33 cellular contexts compared by ENCODE assay signal in genomic region chrX:43641691-43642090, GRCh38. TPM values are rescaled to one million over a fixed set of nuclear protein-coding genes. Genes with fewer than 3 reads are reported as not detected.
"Had no signal": no experiment of that assay in that cellular context is flagged by ENCODE, and none has a peak within 500 bp of the region (broad histone marks: within the 10 kb centered on the region; RNA-seq: fewer than 3 reads in every experiment).

No MANE protein-coding gene starts in this region.

- H3K4me1 Mint-ChIP-seq: activated CD4-positive, alpha-beta T cell treated with anti-CD3 and anti-CD28 coated beads, Interleukin-2, amount 10 ng/mL, durations not matched to agents 24 days and 14 days; activated naive CD4-positive, alpha-beta T cell treated with anti-CD3 and anti-CD28 coated beads, Interleukin-2, amount 50 U/mL, for 24 hours; activated naive CD8-positive, alpha-beta T cell treated with anti-CD3 and anti-CD28 coated beads, Interleukin-2, amount 10 ng/mL, durations not matched to agents 7 days and 5 days; activated T-helper 17 cell treated with anti-CD3 and anti-CD28 coated beads, Interleukin-2, amount 50 U/mL, for 72 hours had no signal

- H3K27me3 ChIP-seq: ascending aorta, body of pancreas had no signal

- H3K9me3 ChIP-seq: ascending aorta, body of pancreas had no signal

- H3K4me2 ChIP-seq: KMS-11, PC-9 had no signal

- H3K9ac ChIP-seq: KMS-11 had no signal

- H3K9me3 Mint-ChIP-seq: activated CD4-positive, alpha-beta T cell treated with anti-CD3 and anti-CD28 coated beads, Interleukin-2, amount 10 ng/mL, durations not matched to agents 24 days and 14 days; activated CD8-positive, alpha-beta T cell treated with anti-CD3 and anti-CD28 coated beads for 36 hours; activated naive CD4-positive, alpha-beta T cell treated with anti-CD3 and anti-CD28 coated beads, Interleukin-2, amount 50 U/mL, for 24 hours; activated naive CD8-positive, alpha-beta T cell treated with anti-CD3 and anti-CD28 coated beads, Interleukin-2, amount 10 ng/mL, durations not matched to agents 7 days and 5 days; activated T-cell treated with anti-CD3 and anti-CD28 coated beads, Interleukin-2, amount 50 U/mL, for 72 hours; activated T-helper 17 cell treated with anti-CD3 and anti-CD28 coated beads, Interleukin-2, amount 50 U/mL, for 72 hours; T-helper 1 cell treated with Interleukin-12 subunit alpha and Interleukin-12 subunit beta and Interleukin-4 antibody, amounts not matched to agents 30 μg/mL and 1 μg/mL, for 36 hours had no signal

- H2AFZ ChIP-seq: PC-9 had no signal

- H3K36me3 ChIP-seq: ascending aorta had no signal

- ATAC-seq: activated CD8-positive, alpha-beta T cell treated with anti-CD3 and anti-CD28 coated beads for 36 hours; activated T-cell treated with anti-CD3 and anti-CD28 coated beads, Interleukin-2, amount 50 U/mL, for 72 hours; activated T-helper 17 cell treated with anti-CD3 and anti-CD28 coated beads, Interleukin-2, amount 50 U/mL, for 72 hours; body of pancreas; Right ventricle myocardium inferior had no signal

- H3K36me3 Mint-ChIP-seq: activated naive CD4-positive, alpha-beta T cell treated with anti-CD3 and anti-CD28 coated beads, Interleukin-2, amount 50 U/mL, for 24 hours; activated naive CD8-positive, alpha-beta T cell treated with anti-CD3 and anti-CD28 coated beads, Interleukin-2, amount 10 ng/mL, durations not matched to agents 7 days and 5 days had no signal

- H3K4me3 Mint-ChIP-seq: activated CD4-positive, alpha-beta T cell treated with anti-CD3 and anti-CD28 coated beads, Interleukin-2, amount 10 ng/mL, durations not matched to agents 24 days and 14 days; activated CD8-positive, alpha-beta T cell treated with anti-CD3 and anti-CD28 coated beads for 36 hours; activated naive CD4-positive, alpha-beta T cell treated with anti-CD3 and anti-CD28 coated beads, Interleukin-2, amount 50 U/mL, for 24 hours; activated naive CD8-positive, alpha-beta T cell treated with anti-CD3 and anti-CD28 coated beads, Interleukin-2, amount 10 ng/mL, durations not matched to agents 7 days and 5 days; activated T-cell treated with anti-CD3 and anti-CD28 coated beads, Interleukin-2, amount 50 U/mL, for 72 hours; activated T-helper 17 cell treated with anti-CD3 and anti-CD28 coated beads, Interleukin-2, amount 50 U/mL, for 72 hours; T-helper 1 cell treated with Interleukin-12 subunit alpha and Interleukin-12 subunit beta and Interleukin-4 antibody, amounts not matched to agents 30 μg/mL and 1 μg/mL, for 36 hours; T-helper 2 cell treated with Interferon-gamma antibody and Interleukin-4, amounts not matched to agents 5 μg/mL and 100 μg/mL, for 36 hours had no signal

- DNase-seq: activated CD4-positive, alpha-beta T cell treated with anti-CD3 and anti-CD28 coated beads, Interleukin-2, amount 10 ng/mL, durations not matched to agents 24 days and 14 days; activated CD4-positive, alpha-beta T cell treated with anti-CD3 and anti-CD28 coated beads, Interleukin-2, amount 50 U/mL, for 4 hours; activated CD8-positive, alpha-beta T cell treated with anti-CD3 and anti-CD28 coated beads for 36 hours; activated gamma-delta T cell; activated naive CD4-positive, alpha-beta T cell treated with Interleukin-2 at 50 U/mL for 16 hours; activated naive CD8-positive, alpha-beta T cell treated with anti-CD3 and anti-CD28 coated beads, Interleukin-2, amount 10 ng/mL, durations not matched to agents 7 days and 5 days; activated T-cell treated with anti-CD3 and anti-CD28 coated beads, Interleukin-2, amount 50 U/mL, for 1 hour; activated T-cell treated with anti-CD3 and anti-CD28 coated beads, Interleukin-2, amount 50 U/mL, for 72 hours; amygdala; body of pancreas; caudate nucleus; cerebellar nuclear complex; NCI-H1092 treated with DMSO at 0.1 percent for 48 hours; NCI-H1417; NCI-H146; NCI-H187; NCI-H2029 treated with DMSO at 0.1 percent for 48 hours; NCI-H2107; NCI-H510A; NCI-H526; NCI-H748 treated with DMSO at 0.1 percent for 48 hours; NK-92 treated with Interleukin-12 subunit alpha and Interleukin-12 subunit beta, amount 100 ng/mL, for 24 hours; PC-9; SIG-M5 had no signal

- H3K4me3 ChIP-seq: ascending aorta, body of pancreas, PC-9 had no signal

- H3K27me3 Mint-ChIP-seq: activated CD4-positive, alpha-beta T cell treated with anti-CD3 and anti-CD28 coated beads, Interleukin-2, amount 10 ng/mL, durations not matched to agents 24 days and 14 days; activated naive CD4-positive, alpha-beta T cell treated with anti-CD3 and anti-CD28 coated beads, Interleukin-2, amount 50 U/mL, for 24 hours had no signal

- H3K27ac ChIP-seq: ascending aorta, body of pancreas, KMS-11, PC-9, RWPE1 had no signal

- H3K27ac Mint-ChIP-seq: activated CD4-positive, alpha-beta T cell treated with anti-CD3 and anti-CD28 coated beads, Interleukin-2, amount 10 ng/mL, durations not matched to agents 24 days and 14 days; activated CD8-positive, alpha-beta T cell treated with anti-CD3 and anti-CD28 coated beads for 36 hours; activated naive CD4-positive, alpha-beta T cell treated with anti-CD3 and anti-CD28 coated beads, Interleukin-2, amount 50 U/mL, for 24 hours; activated naive CD8-positive, alpha-beta T cell treated with anti-CD3 and anti-CD28 coated beads, Interleukin-2, amount 10 ng/mL, durations not matched to agents 7 days and 5 days; activated T-cell treated with anti-CD3 and anti-CD28 coated beads, Interleukin-2, amount 50 U/mL, for 72 hours; activated T-helper 17 cell treated with anti-CD3 and anti-CD28 coated beads, Interleukin-2, amount 50 U/mL, for 72 hours; T-helper 1 cell treated with Interleukin-12 subunit alpha and Interleukin-12 subunit beta and Interleukin-4 antibody, amounts not matched to agents 30 μg/mL and 1 μg/mL, for 36 hours; T-helper 2 cell treated with Interferon-gamma antibody and Interleukin-4, amounts not matched to agents 5 μg/mL and 100 μg/mL, for 36 hours had no signal

- H3K4me1 ChIP-seq: body of pancreas had no signal

RNA-seq across cellular contexts. Expression of gene MAOA, which starts 14.4 kb away (rescaled TPM):
- total RNA-seq: OCI-LY7 had no signal
